ENCODE assay signal across 16 cellular contexts in the genomic region with DNA sequence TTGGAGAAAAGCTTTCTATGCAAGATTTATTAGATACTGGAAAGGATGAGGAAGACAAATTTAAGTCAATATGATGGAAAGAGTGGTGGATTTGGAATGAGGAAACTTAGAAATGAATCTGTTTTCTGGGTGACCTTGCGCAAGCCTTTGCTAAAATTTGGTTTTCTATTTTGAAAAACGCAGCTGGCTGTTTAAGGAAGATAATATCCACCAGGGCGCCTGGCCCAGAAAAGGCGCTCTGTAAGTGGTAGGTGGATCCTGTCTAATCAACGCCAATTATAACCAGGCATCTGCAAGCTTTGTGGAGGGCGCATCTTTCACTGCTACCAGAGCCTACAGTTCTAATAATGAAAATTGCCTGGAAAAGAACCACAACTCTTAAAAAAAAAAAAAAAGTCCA. TPM values are rescaled to one million over a fixed set of nuclear protein-coding genes. Genes with fewer than 3 reads are reported as not detected.
DNase-seq lines count a peak whose midpoint lies in the region; ATAC-seq and TF ChIP-seq lines count a peak whose summit lies in the region.
"Had no signal": no experiment of that assay in that cellular context is flagged by ENCODE, and none has a peak within 500 bp of the region (broad histone marks: within the 10 kb centered on the region; RNA-seq: fewer than 3 reads in every experiment).

No MANE protein-coding gene starts in this region.

- no peaks in the 10 kb centered on the region for H3K27me3 ChIP-seq in testis

- no peak for TF ChIP-seq CTCF in testis (IDR thresholded peaks at IDR 0.05)

- TF ChIP-seq POLR2A in testis (IDR thresholded peaks at IDR 0.05) = no peak

- DNase-seq in NCI-H2081 (lab: John Stamatoyannopoulos, UW) = peak; percentile 14 to 32
- DNase-seq in NCI-H2081 treated with DMSO at 0.1 percent for 48 hours (lab: John Stamatoyannopoulos, UW) = no peak
- peak; percentile 91 for DNase-seq in SK-N-DZ (ENCODE audit: low spot score)
- DNase-seq in Right ventricle myocardium superior = peak; percentile 43
- peak; percentile 20 for DNase-seq in testis
- DNase-seq in activated naive CD4-positive, alpha-beta T cell (lab: John Stamatoyannopoulos, UW) = no peak
- no peak for DNase-seq in iPS-NIHi11 (ENCODE audit: low spot score)
- DNase-seq in activated gamma-delta T cell (lab: John Stamatoyannopoulos, UW) = no peak
- DNase-seq: NCI-H2171 had no signal

- 14 to 28% methylated on average over 6 of the region's 6 CpGs for WGBS in testis, 2 donors

- peak; percentile 52 for ATAC-seq in Right ventricle myocardium superior (ENCODE audit: poor library complexity)
- ATAC-seq: activated T-cell treated with anti-CD3 and anti-CD28 coated beads, Interleukin-2, amount 50 U/mL, for 72 hours; esophagus mucosa had no signal

- peaks cover 14% of the 10 kb centered on the region for H3K4me1 ChIP-seq in testis

- no peak overlapping the region for H3K27ac ChIP-seq in testis
- H3K27ac ChIP-seq: VCaP had no signal

- peak overlapping the region; percentile 29 to 41 for H3K4me3 ChIP-seq in testis

- H3K36me3 ChIP-seq in testis (ENCODE audit: low read depth, missing control alignments) = no peaks in the 10 kb centered on the region

- no peaks in the 10 kb centered on the region for H3K9me3 ChIP-seq in testis

- intact Hi-C loops in Right ventricle myocardium superior (cut with DNase I) (no loop called here), testis (cut with DNase I; ENCODE audit: low total_unique reads) (no loop called here)

RNA-seq across cellular contexts. Expression of a gene that starts 0.4 kb away (rescaled TPM):
- polyA plus RNA-seq in SK-N-DZ (2014; cell fraction: cytosol; rRNA removed) = 0.78 and 0.85 TPM in 2 replicates
- 0.23 TPM in 1 of 2 replicates, not detected in the other for polyA plus RNA-seq in SK-N-DZ (2014; cell fraction: nucleus; rRNA removed)
- not detected for total RNA-seq in Right ventricle myocardium superior
- total RNA-seq in testis = 10 to 100 TPM; 10.7 to 13.1 TPM
- 51.7 TPM for polyA plus RNA-seq in testis (ENCODE audit: insufficient read depth, low read depth, low replicate concordance)
- total RNA-seq: activated T-cell treated with anti-CD3 and anti-CD28 coated beads, Interleukin-2, amount 50 U/mL, for 72 hours; esophagus mucosa; HT-29; neural crest cell; RPMI7951 had no signal
- polyA plus RNA-seq: AG04450 had no signal

RNA-seq across cellular contexts. Expression of a gene that starts 28.9 kb away (rescaled TPM):
- polyA plus RNA-seq in SK-N-DZ (2014; cell fraction: cytosol; rRNA removed) = 19.4 and 22.6 TPM in 2 replicates
- polyA plus RNA-seq in SK-N-DZ (2014; cell fraction: nucleus; rRNA removed) = 19.7 and 26.8 TPM in 2 replicates
- total RNA-seq in Right ventricle myocardium superior (10.7 TPM), testis (10 to 100 TPM; 13.4 to 14.6 TPM)
- 6.2 TPM for polyA plus RNA-seq in testis (ENCODE audit: insufficient read depth, low read depth, low replicate concordance)

RNA-seq across cellular contexts. Expression of a gene that starts 45.5 kb away (rescaled TPM):
- 36.2 and 36.3 TPM in 2 replicates for polyA plus RNA-seq in SK-N-DZ (2014; cell fraction: cytosol; rRNA removed)
- polyA plus RNA-seq in SK-N-DZ (2014; cell fraction: nucleus; rRNA removed) = 22.1 and 22.7 TPM in 2 replicates
- total RNA-seq in Right ventricle myocardium superior (16.5 TPM), testis (10 to 100 TPM; 20.3 to 20.5 TPM)
- polyA plus RNA-seq in testis (ENCODE audit: insufficient read depth, low read depth, low replicate concordance) = 19.7 TPM

Comparison
In these comparisons a context has a peak if more than half of its experiments do, and no peak if none do; other contexts are left out.
1. DNase-seq: peak in NCI-H2081 (2 of 2), SK-N-DZ (single experiment), Right ventricle myocardium superior (single experiment) and testis (single experiment); none in NCI-H2081 treated with DMSO at 0.1 percent for 48 hours (single experiment), activated naive CD4-positive, alpha-beta T cell (0 of 4), iPS-NIHi11 (single experiment) and activated gamma-delta T cell (single experiment).
2. RNA of a gene that starts 0.4 kb away (total RNA-seq): 10.7 to 13.1 TPM in testis; not detected in Right ventricle myocardium superior (single experiment); every median in the first group is over 10 times any median in the second.